ENCODE assay signal across 7 cellular contexts in the genomic region with DNA sequence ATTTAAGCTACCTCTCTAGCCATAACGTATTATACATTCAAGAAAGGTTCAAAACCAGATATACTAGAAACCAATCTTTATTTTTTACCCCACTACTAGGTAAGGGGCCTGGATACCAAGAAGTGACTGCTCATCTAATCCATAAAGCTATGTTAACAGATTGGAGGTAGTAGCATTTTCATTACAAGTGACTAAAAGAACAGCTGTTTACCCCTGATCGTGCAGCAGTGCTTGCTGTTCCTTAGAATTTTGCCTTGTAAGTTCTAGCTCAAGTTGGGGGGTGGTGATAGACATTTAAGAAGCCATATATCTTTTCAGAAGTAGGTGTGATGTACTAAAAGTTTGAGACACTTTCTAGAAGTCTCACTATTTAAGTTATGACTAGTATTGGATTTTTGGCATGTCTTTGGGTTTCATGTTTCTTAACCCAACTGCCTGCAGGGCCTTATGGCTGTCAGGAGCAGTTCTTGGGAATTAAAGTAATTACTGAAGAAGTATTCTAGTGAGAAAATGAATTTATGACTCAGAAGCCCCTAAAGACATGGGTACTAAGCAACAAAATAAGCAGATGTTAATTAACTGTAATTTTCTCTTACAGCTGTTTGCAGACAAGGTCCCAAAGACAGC. TPM values are rescaled to one million over a fixed set of nuclear protein-coding genes. Genes with fewer than 3 reads are reported as not detected.
A peak's percentile ranks its signal among the peaks of the same experiment; 100 is the strongest.
DNase-seq lines count a peak whose midpoint lies in the region; ATAC-seq and TF ChIP-seq lines count a peak whose summit lies in the region.

No MANE protein-coding gene starts in this region.

- CTCF ChIA-PET in HEK293 (lab: Yijun Ruan, JAX): interaction anchor here (0.6 to 1.5 kb wide), 8 partner anchors 22 to 337 kb away, joined by 3 to 11 read pairs (median 6); a partner anchor contains a TSS

- POLR2A ChIA-PET in HEK293 (lab: Yijun Ruan, JAX): interaction anchor here (0.6 to 3.0 kb wide), 9 partner anchors 21 to 225 kb away, joined by 3 to 16 read pairs (median 5); a partner anchor contains a TSS

- TF ChIP-seq CTCF in HEK293 (tag by site-specific recombination; IDR thresholded peaks at IDR 0.05) (no peak), WI38 (IDR thresholded peaks at IDR 0.05; ENCODE audit: low read depth, low read length) (no peak), foreskin fibroblast (IDR thresholded peaks at IDR 0.05; ENCODE audit: low read depth, low read length) (no peak), spleen (IDR thresholded peaks at IDR 0.05 in 8 of 11, conservative IDR thresholded peaks at IDR 0.05 in 3 of 11) (no peak)

- H3K27me3 ChIP-seq in spleen (replicated peaks in 1 of 7): no peaks in the 10 kb centered on the region

- H3K27ac ChIP-seq in HEK293 (ENCODE audit: extremely low read depth, low read depth, low read length) (no peak overlapping the region), spleen (peak overlapping the region in 5 of 8 donors; percentile 97 to 100 (median 99))

- H3K4me1 ChIP-seq in HEK293 (ENCODE audit: control insufficient read depth, insufficient read depth, low read length): 0 out of 2 replicates have a peak, but pooled peaks cover 4% of the 10 kb centered on the region
- H3K4me1 ChIP-seq in spleen: peaks cover 22 to 51% (median 39%) of the 10 kb centered on the region in 6 donors

- WGBS in spleen, 5 donors: 12 to 38% (median 21%) methylated on average over 2 of the region's 2 CpGs

- intact Hi-C loops in spleen (cut with DNase I; ENCODE audit: low total_unique reads): loop anchor here (5.0 kb wide), 1 partner anchor 51 kb away; a partner anchor contains a TSS

- H3K4me3 ChIP-seq in HEK293 (ENCODE audit: low read depth, low read length) (peak overlapping the region; percentile 87), WI38 (ENCODE audit: low read depth, low read length) (peak overlapping the region; percentile 95), foreskin fibroblast (ENCODE audit: low read depth in 1 of 2, low read length in 2 of 2) (peak overlapping the region; percentile 95 to 99), spleen (peak overlapping the region in 6 of 8 donors; percentile 73 to 98 (median 90))

- no peak for TF ChIP-seq POLR2A in spleen (IDR thresholded peaks at IDR 0.05)

- no peak for ATAC-seq in GM21529 (IDR thresholded peaks at IDR 0.05; ENCODE audit: unreplicated experiment)

- DNase-seq in foreskin fibroblast: no peak
- no peak for DNase-seq in spleen
- DNase-seq in GOT3 (lab: John Stamatoyannopoulos, UW): no peak
- DNase-seq in HuH-7 (ENCODE audit: low spot score): no peak

- H3K9me3 ChIP-seq in HEK293 (ENCODE audit: control insufficient read depth, insufficient read depth, low read depth, low read length) (no peaks in the 10 kb centered on the region), spleen (no peaks in the 10 kb centered on the region)

- peaks cover 47 to 63% of the 10 kb centered on the region in 2 experiments for H3K36me3 ChIP-seq in HEK293 (ENCODE audit: control insufficient read depth in 2 of 2, insufficient read depth in 1 of 2, low read length in 2 of 2)
- peaks cover 0 to 54% (median 49%) of the 10 kb centered on the region in 6 donors for H3K36me3 ChIP-seq in spleen

TF ChIP-seq in HEK293, 187 proteins besides CTCF, POLR2A, EP300 and RAD21:
- TF ChIP-seq ZNF549 (tag by site-specific recombination; IDR thresholded peaks at IDR 0.05) (no peak), FEZF1 (tag by site-specific recombination; IDR thresholded peaks at IDR 0.05) (0 out of 2 replicates have a peak, but pooled peaks have one; percentile 16)
TF ChIP-seq in HEK293: peak in this region for 1.

RNA-seq across cellular contexts. Expression of a gene that starts 2.3 kb away (rescaled TPM):
- total RNA-seq in spleen: 1,000 to 10,000 TPM in 3 of 7 donors, 100 to 1,000 TPM in 4; 877 to 1,659 (median 945) TPM
- polyA plus RNA-seq in spleen: 1,000 to 10,000 TPM; 2,690 to 3,651 (median 2,985) TPM

RNA-seq across cellular contexts. Expression of a gene that starts 49.1 kb away (rescaled TPM):
- 100 to 1,000 TPM; 106 to 137 (median 114) TPM for total RNA-seq in spleen
- polyA plus RNA-seq in spleen: 100 to 1,000 TPM in 2 of 3 donors, 10 to 100 TPM in 1; 74.7 to 147 (median 112) TPM

RNA-seq across cellular contexts. Expression of a gene that starts 50.1 kb away (rescaled TPM):
- 100 to 1,000 TPM in 4 of 7 donors, 10 to 100 TPM in 3; 35.6 to 160 (median 125) TPM for total RNA-seq in spleen
- polyA plus RNA-seq in spleen: 10 to 100 TPM; 27.7 to 95.7 (median 64.5) TPM
